ENCODE assay signal across 13 cellular contexts in genomic region chr4:85391568-85392410, GRCh38.
DNase-seq lines count a peak whose midpoint lies in the region; ATAC-seq and TF ChIP-seq lines count a peak whose summit lies in the region.
"Had no signal": no experiment of that assay in that cellular context is flagged by ENCODE, and none has a peak within 500 bp of the region (broad histone marks: within the 10 kb centered on the region; RNA-seq: fewer than 3 reads in every experiment).

No MANE protein-coding gene starts in this region.

- no peaks in the 10 kb centered on the region for H3K9me2 ChIP-seq in MM.1S (replicated peaks; ENCODE audit: insufficient read depth, low read length)

- TF ChIP-seq CTCF in MM.1S (IDR thresholded peaks at IDR 0.05; ENCODE audit: low read length), result no peak

- H3K27me3 ChIP-seq in MM.1S (replicated peaks; ENCODE audit: insufficient read depth, low read length), result no peaks in the 10 kb centered on the region
- H3K27me3 ChIP-seq: sigmoid colon had no signal

- no peaks in the 10 kb centered on the region for H3F3A ChIP-seq in MM.1S (ENCODE audit: insufficient read depth, low read length)

- H3K79me2 ChIP-seq in MM.1S (ENCODE audit: low read length), result no peaks in the 10 kb centered on the region

- no peaks in the 10 kb centered on the region for H3K36me3 ChIP-seq in MM.1S (replicated peaks; ENCODE audit: insufficient read depth, low read length)
- H3K36me3 ChIP-seq: sigmoid colon had no signal

- DNase-seq in LHCN-M2 (ENCODE audit: low read depth) (peak; percentile 19), amygdala (lab: John Stamatoyannopoulos, UW) (no peak), MM.1S (no peak), NAMALWA (ENCODE audit: low spot score) (no peak), mesenteric fat pad (ENCODE audit: low spot score) (no peak)
- DNase-seq: activated CD4-positive, CD25-positive, alpha-beta regulatory T cell treated with anti-CD3 and anti-CD28 coated beads, Interleukin-2, amount 50 U/mL, for 72 hours; activated naive CD4-positive, alpha-beta T cell treated with anti-CD3 and anti-CD28 coated beads for 36 hours; NCI-H2107; sigmoid colon had no signal

- no peaks in the 10 kb centered on the region for H3K9me3 ChIP-seq in MM.1S (replicated peaks; ENCODE audit: insufficient read depth, low read length)
- H3K9me3 ChIP-seq: sigmoid colon had no signal

- no peak overlapping the region for H3K27ac ChIP-seq in MM.1S (ENCODE audit: low read length)
- H3K27ac ChIP-seq: C4-2B, sigmoid colon had no signal

- H2AFZ ChIP-seq in MM.1S (ENCODE audit: low read length), result no peak overlapping the region

- ATAC-seq in GM18508 (IDR thresholded peaks at IDR 0.05; ENCODE audit: insufficient read depth, unreplicated experiment) (peak; percentile 82), GM19468 (IDR thresholded peaks at IDR 0.05; ENCODE audit: extremely low read depth, unreplicated experiment) (peak; percentile 75), HG02943 (IDR thresholded peaks at IDR 0.05; ENCODE audit: low read depth, unreplicated experiment) (peak; percentile 85)

- H3K4me2 ChIP-seq in MM.1S (ENCODE audit: low read depth, low read length), result no peak overlapping the region

- H3K4me3 ChIP-seq in MM.1S (ENCODE audit: low read length), result no peak overlapping the region
- H3K4me3 ChIP-seq: sigmoid colon had no signal

- H4K20me1 ChIP-seq in MM.1S (ENCODE audit: insufficient read depth, low read length), result no peaks in the 10 kb centered on the region

- H3K4me1 ChIP-seq in MM.1S (ENCODE audit: low read length), result no peaks in the 10 kb centered on the region
- H3K4me1 ChIP-seq: sigmoid colon had no signal

- no peak overlapping the region for H3K9ac ChIP-seq in MM.1S (ENCODE audit: low read length)
